In genomic region chr7:111878788-111879187, GRCh38 we compare ENCODE assay signal across 16 cellular contexts.
DNase-seq lines count a peak whose midpoint lies in the region; ATAC-seq and TF ChIP-seq lines count a peak whose summit lies in the region.
"Had no signal": no experiment of that assay in that cellular context is flagged by ENCODE, and none has a peak within 500 bp of the region (broad histone marks: within the 10 kb centered on the region; RNA-seq: fewer than 3 reads in every experiment).

No MANE protein-coding gene starts in this region.

- no peak overlapping the region for H2BK5ac ChIP-seq in mesendoderm (ENCODE audit: low read length)

- H3K4me3 ChIP-seq in GM23338: no peak overlapping the region
- no peak overlapping the region for H3K4me3 ChIP-seq in mesendoderm (ENCODE audit: low read length)
- H3K4me3 ChIP-seq: A549 had no signal

- 0 out of 2 replicates have a peak, but pooled peaks cover 4% of the 10 kb centered on the region for H3K9me2 ChIP-seq in GM23338 (ENCODE audit: insufficient read depth)

- no peak overlapping the region for H3K9ac ChIP-seq in mesendoderm (ENCODE audit: low read length)

- no peak overlapping the region for H3K4ac ChIP-seq in mesendoderm (ENCODE audit: low read depth, low read length)

- no peak overlapping the region for H3K56ac ChIP-seq in mesendoderm (ENCODE audit: low read length)

- H2AFZ ChIP-seq in GM23338: no peak overlapping the region

- peak overlapping the region; percentile 58; the same call in 1 of the 2 replicates for H3K27ac Mint-ChIP-seq in GM23338
- no peak overlapping the region for H3K27ac Mint-ChIP-seq in WTC11
- H3K27ac Mint-ChIP-seq: CD14-positive monocyte; CD8-positive, alpha-beta T cell; IgD-negative memory B cell had no signal

- peaks cover 28% of the 10 kb centered on the region for H3K4me1 Mint-ChIP-seq in GM23338
- H3K4me1 Mint-ChIP-seq in WTC11: peaks cover 28% of the 10 kb centered on the region
- H3K4me1 Mint-ChIP-seq: CD14-positive monocyte, IgD-negative memory B cell had no signal

- H3K36me3 Mint-ChIP-seq in GM23338 (ENCODE audit: low read depth) (peaks cover 49% of the 10 kb centered on the region), WTC11 (peaks cover 33% of the 10 kb centered on the region)
- H3K36me3 Mint-ChIP-seq: CD14-positive monocyte; CD8-positive, alpha-beta T cell; IgD-negative memory B cell had no signal

- H3K23ac ChIP-seq in mesendoderm (ENCODE audit: low read length): no peak overlapping the region

- H4K5ac ChIP-seq in mesendoderm (ENCODE audit: low read length): no peak overlapping the region

- CTCF ChIA-PET in WTC11 (lab: Charles Lee): interaction anchor here (0.6 to 2.1 kb wide), 2 partner anchors 23 to 180 kb away, joined by 3 to 9 read pairs; no protein-coding TSS in a partner anchor

- peaks cover 8% of the 10 kb centered on the region; the same call in 1 of the 2 replicates for H3F3A ChIP-seq in GM23338 (replicated peaks; ENCODE audit: low read depth)

- H3K36me3 ChIP-seq in GM23338 (ENCODE audit: insufficient read depth) (peaks cover 5% of the 10 kb centered on the region; the same call in 1 of the 2 replicates), mesendoderm (ENCODE audit: control insufficient read depth, insufficient read depth, low read length) (no peaks in the 10 kb centered on the region)

- H3K4me1 ChIP-seq in GM23338 (ENCODE audit: insufficient read depth): peaks cover 22% of the 10 kb centered on the region
- peaks cover 3% of the 10 kb centered on the region for H3K4me1 ChIP-seq in mesendoderm (ENCODE audit: control insufficient read depth, low read depth, low read length)

- H4K8ac ChIP-seq in mesendoderm (ENCODE audit: low read depth, low read length): no peak overlapping the region

- no peaks in the 10 kb centered on the region for H4K20me1 ChIP-seq in GM23338 (replicated peaks; ENCODE audit: insufficient read depth)

- DNase-seq in ELF-1 (ENCODE audit: low read depth, low spot score) (peak; percentile 14), GM23338 (ENCODE audit: low spot score) (no peak), WTC11 (ENCODE audit: low spot score) (no peak), mesendoderm (peak; percentile 22), putamen (ENCODE audit: low spot score) (no peak), NCI-H345 (lab: John Stamatoyannopoulos, UW) (no peak)
- DNase-seq: CD8-positive, alpha-beta T cell; COR-L47; DMS79; HCEC 1CT; KG1 had no signal

- H3K79me2 ChIP-seq in GM23338 (replicated peaks; ENCODE audit: insufficient read depth) (no peaks in the 10 kb centered on the region), mesendoderm (ENCODE audit: control insufficient read depth, insufficient read depth, low read length) (no peaks in the 10 kb centered on the region)

- H3K27me3 Mint-ChIP-seq in GM23338 (ENCODE audit: insufficient read depth, low read depth, poor library complexity) (peaks cover 7% of the 10 kb centered on the region), WTC11 (ENCODE audit: low read depth) (no peaks in the 10 kb centered on the region)

- H3K18ac ChIP-seq in mesendoderm (ENCODE audit: low read length): no peak overlapping the region

- ATAC-seq in GM23338 (peak; percentile 66), WTC11 (peak; percentile 30; the same call in 1 of the 2 replicates), SK-N-SH treated with all-trans-retinoic acid at 6 μM for 48 hours (no peak)
- ATAC-seq: A549; CD8-positive, alpha-beta T cell had no signal

- peak in 1 of 2 experiments; percentile 26; a peak in 1 of 4 replicates for TF ChIP-seq CTCF in GM23338 (conservative IDR thresholded peaks at IDR 0.05; ENCODE audit: low read depth in 2 of 2)
- no peak for TF ChIP-seq CTCF in WTC11 (IDR thresholded peaks at IDR 0.05)

- POLR2A ChIA-PET in WTC11 (lab: Charles Lee): no interaction called here

- no peak overlapping the region for H3K4me2 ChIP-seq in GM23338
- no peak overlapping the region for H3K4me2 ChIP-seq in mesendoderm (ENCODE audit: low read length)
- H3K4me2 ChIP-seq: A549 had no signal

- no peak overlapping the region for H2AK5ac ChIP-seq in mesendoderm (ENCODE audit: low read length)

- no peak overlapping the region for H3K4me3 Mint-ChIP-seq in GM23338
- H3K4me3 Mint-ChIP-seq in WTC11: no peak overlapping the region
- H3K4me3 Mint-ChIP-seq: CD14-positive monocyte; CD8-positive, alpha-beta T cell; IgD-negative memory B cell had no signal

- H3K9me3 Mint-ChIP-seq in GM23338 (peaks cover 16% of the 10 kb centered on the region), WTC11 (peaks cover 26% of the 10 kb centered on the region)
- H3K9me3 Mint-ChIP-seq: CD8-positive, alpha-beta T cell had no signal

- H2BK15ac ChIP-seq in mesendoderm (replicated peaks; ENCODE audit: low read depth): no peak overlapping the region

- no peak overlapping the region for H2BK120ac ChIP-seq in mesendoderm (ENCODE audit: low read depth, low read length)

- H3K27me3 ChIP-seq in GM23338 (ENCODE audit: insufficient read depth) (no peaks in the 10 kb centered on the region), mesendoderm (ENCODE audit: insufficient read depth, low read length, poor library complexity) (no peaks in the 10 kb centered on the region)

- H3K79me1 ChIP-seq in mesendoderm (ENCODE audit: low read length): no peaks in the 10 kb centered on the region

- H3K27ac ChIP-seq in GM23338 (ENCODE audit: low read depth) (no peak overlapping the region), mesendoderm (ENCODE audit: low read depth, low read length) (no peak overlapping the region)
- H3K27ac ChIP-seq: A549, HL-60 had no signal

TF ChIP-seq in GM23338, 12 proteins besides CTCF, POLR2A, EP300 and RAD21 (continues in another document):
- no peak for TF ChIP-seq ETS1 (IDR thresholded peaks at IDR 0.05)
- no peak for TF ChIP-seq ZNF114 (CRISPR knock-in tag; IDR thresholded peaks at IDR 0.05)
- no peak for TF ChIP-seq NANOG (IDR thresholded peaks at IDR 0.05; ENCODE audit: borderline replicate concordance)
- TF ChIP-seq CREB1 (CRISPR knock-in tag; IDR thresholded peaks at IDR 0.05; ENCODE audit: low read depth): no peak
- TF ChIP-seq ZNF331 (CRISPR knock-in tag; IDR thresholded peaks at IDR 0.05; ENCODE audit: low read depth): no peak
- no peak for TF ChIP-seq JUNB (IDR thresholded peaks at IDR 0.05; ENCODE audit: unreplicated experiment)
- TF ChIP-seq EZH2phosphoT487 (IDR thresholded peaks at IDR 0.05; ENCODE audit: unreplicated experiment): no peak
- TF ChIP-seq STAT1 (IDR thresholded peaks at IDR 0.05; ENCODE audit: unreplicated experiment): no peak
- TF ChIP-seq EZH2 (IDR thresholded peaks at IDR 0.05; ENCODE audit: low read depth, unreplicated experiment): no peak

TF ChIP-seq in WTC11, 78 proteins besides CTCF, POLR2A, EP300 and RAD21:
- TF ChIP-seq USF2 (CRISPR knock-in tag; IDR thresholded peaks at IDR 0.05) (peak; percentile 32; the same call in 1 of the 2 replicates), MXD4 (CRISPR knock-in tag; IDR thresholded peaks at IDR 0.05; ENCODE audit: borderline replicate concordance) (no peak)

TF ChIP-seq in SK-N-SH treated with all-trans-retinoic acid at 6 μM for 48 hours, 23 proteins besides CTCF, POLR2A, EP300 and RAD21:
- TF ChIP-seq PPARA (CRISPR knock-in tag; IDR thresholded peaks at IDR 0.05; ENCODE audit: borderline replicate concordance) (no peak), RARB (CRISPR knock-in tag; IDR thresholded peaks at IDR 0.05) (no peak), ISL1 (CRISPR knock-in tag; IDR thresholded peaks at IDR 0.05) (no peak)
TF ChIP-seq in SK-N-SH treated with all-trans-retinoic acid at 6 μM for 48 hours: peak in this region for 0.

Comparison
In these comparisons a context has a peak if more than half of its experiments do, and no peak if none do; other contexts are left out.
1. DNase-seq: peak in ELF-1 (single experiment) and mesendoderm (single experiment); none in GM23338 (single experiment), WTC11 (single experiment), putamen (single experiment) and NCI-H345 (single experiment).